In the genomic region with DNA sequence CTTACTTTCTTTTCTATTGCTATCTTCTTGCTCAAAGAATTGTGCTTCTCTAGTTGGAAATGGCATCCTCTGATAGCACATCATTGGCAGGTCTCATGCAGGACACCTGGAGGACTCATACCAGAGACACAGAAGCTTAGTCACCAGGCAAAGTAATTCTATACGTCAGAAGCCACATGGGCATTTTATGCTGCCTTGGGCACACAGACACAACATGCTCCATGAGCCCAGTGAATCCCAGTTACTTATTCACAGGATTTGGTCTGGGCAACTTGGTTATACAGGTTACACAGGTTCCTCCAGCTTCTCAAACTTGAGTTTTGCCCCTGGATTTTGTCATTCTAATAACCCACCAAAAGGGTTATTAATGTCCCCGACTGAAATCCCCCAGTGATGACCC, we compare ENCODE assay signal across 30 cellular contexts. TPM values are rescaled to one million over a fixed set of nuclear protein-coding genes. Genes with fewer than 3 reads are reported as not detected.
DNase-seq lines count a peak whose midpoint lies in the region; ATAC-seq, FAIRE-seq and TF ChIP-seq lines count a peak whose summit lies in the region.
"Had no signal": no experiment of that assay in that cellular context is flagged by ENCODE, and none has a peak within 500 bp of the region (broad histone marks: within the 10 kb centered on the region; RNA-seq: fewer than 3 reads in every experiment).

No MANE protein-coding gene starts in this region.

- no peaks in the 10 kb centered on the region for H3K9me3 ChIP-seq in mucosa of rectum (ENCODE audit: control insufficient read depth in 2 of 2, low read length in 2 of 2)
- H3K9me3 ChIP-seq: BE2C, ovary, Peyer's patch had no signal

- ATAC-seq in HG02885 (IDR thresholded peaks at IDR 0.05; ENCODE audit: poor library complexity, unreplicated experiment) (no peak), HG03460 (IDR thresholded peaks at IDR 0.05; ENCODE audit: unreplicated experiment) (no peak), HG02981 (IDR thresholded peaks at IDR 0.05; ENCODE audit: unreplicated experiment) (no peak)
- ATAC-seq: activated CD8-positive, alpha-beta memory T cell treated with anti-CD3 and anti-CD28 coated beads, Interleukin-2, amount 10 ng/mL, durations not matched to agents 7 days and 5 days; K562; natural killer cell; right cardiac atrium had no signal

- H3K4me3 ChIP-seq in bronchial epithelial cell (ENCODE audit: low read depth, low read length) (no peak overlapping the region), mucosa of rectum (ENCODE audit: low read length in 2 of 2) (no peak overlapping the region)
- H3K4me3 ChIP-seq: dorsolateral prefrontal cortex, K562, ovary, Peyer's patch had no signal

- DNase-seq in DMS53 (lab: John Stamatoyannopoulos, UW) (peak; percentile 96), NCI-H510A treated with DMSO at 0.1 percent for 48 hours (lab: John Stamatoyannopoulos, UW) (peak; percentile 49), bronchial epithelial cell (ENCODE audit: low read depth) (peak; percentile 97), midbrain (lab: John Stamatoyannopoulos, UW) (no peak)
- DNase-seq: activated CD4-positive, alpha-beta T cell treated with anti-CD3 and anti-CD28 coated beads for 48 hours; activated CD8-positive, alpha-beta memory T cell treated with anti-CD3 and anti-CD28 coated beads, Interleukin-2, amount 10 ng/mL, durations not matched to agents 7 days and 5 days; activated naive CD4-positive, alpha-beta T cell treated with anti-CD3 and anti-CD28 coated beads, Interleukin-2, amount 50 U/mL, for 16 hours; anterior cingulate cortex; BE2C; central memory CD4-positive, alpha-beta T cell; dorsolateral prefrontal cortex; H9; kidney; mesendoderm; natural killer cell; NCI-H1436 treated with DMSO at 0.1 percent for 48 hours; NCI-H82; ovary; right cardiac atrium; stimulated activated CD4-positive, alpha-beta T cell treated with anti-CD3 and anti-CD28 coated beads, Interleukin-12 subunit alpha, Interleukin-12 subunit beta, amount 100 ng/mL, for 4 hours; stimulated activated CD4-positive, alpha-beta T cell treated with anti-CD3 and anti-CD28 coated beads, Interleukin-4, amount 100 ng/mL, for 4 hours had no signal

- H3K9ac ChIP-seq in mucosa of rectum (ENCODE audit: low read depth in 1 of 2, low read length in 2 of 2), result no peak overlapping the region

- TF ChIP-seq CTCF in bronchial epithelial cell (IDR thresholded peaks at IDR 0.05; ENCODE audit: insufficient read depth, low read length, severe bottlenecking), result no peak

- H3K36me3 ChIP-seq in bronchial epithelial cell (ENCODE audit: control insufficient read depth, insufficient read depth, low read length) (peaks cover 3% of the 10 kb centered on the region), mucosa of rectum (ENCODE audit: control insufficient read depth in 2 of 2, insufficient read depth in 2 of 2, low read length in 2 of 2) (peaks cover 2 to 4% of the 10 kb centered on the region in 2 donors)
- H3K36me3 ChIP-seq: BE2C, ovary, Peyer's patch had no signal

- FAIRE-seq in bronchial epithelial cell (lab: Jason Lieb, UNC), result peak; percentile 93
- FAIRE-seq: D721Med, K562, kidney had no signal

- H3K27ac ChIP-seq in mucosa of rectum (ENCODE audit: low read depth in 2 of 2, low read length in 2 of 2), result peak overlapping the region; percentile 43 to 67
- H3K27ac ChIP-seq: dorsolateral prefrontal cortex, ovary, Peyer's patch had no signal

- peaks cover 15 to 26% of the 10 kb centered on the region in 2 donors for H3K4me1 ChIP-seq in mucosa of rectum (ENCODE audit: control insufficient read depth in 2 of 2, insufficient read depth in 2 of 2, low read length in 2 of 2)
- H3K4me1 ChIP-seq: BE2C had no signal

- H3K27me3 ChIP-seq in bronchial epithelial cell (ENCODE audit: control insufficient read depth, insufficient read depth, low read length) (no peaks in the 10 kb centered on the region), mucosa of rectum (ENCODE audit: control insufficient read depth in 2 of 2, insufficient read depth in 2 of 2, low read length in 2 of 2) (no peaks in the 10 kb centered on the region)
- H3K27me3 ChIP-seq: BE2C, ovary, Peyer's patch had no signal

RNA-seq across cellular contexts. Expression of gene RASSF6, which starts 7.1 kb away (rescaled TPM):
- total RNA-seq in bronchial epithelial cell, result 7.4 and 14.8 TPM in 2 replicates
- total RNA-seq: A673; activated CD8-positive, alpha-beta memory T cell treated with anti-CD3 and anti-CD28 coated beads, Interleukin-2, amount 10 ng/mL, durations not matched to agents 7 days and 5 days; right cardiac atrium; SK-MEL-5 had no signal
